In the genomic region with DNA sequence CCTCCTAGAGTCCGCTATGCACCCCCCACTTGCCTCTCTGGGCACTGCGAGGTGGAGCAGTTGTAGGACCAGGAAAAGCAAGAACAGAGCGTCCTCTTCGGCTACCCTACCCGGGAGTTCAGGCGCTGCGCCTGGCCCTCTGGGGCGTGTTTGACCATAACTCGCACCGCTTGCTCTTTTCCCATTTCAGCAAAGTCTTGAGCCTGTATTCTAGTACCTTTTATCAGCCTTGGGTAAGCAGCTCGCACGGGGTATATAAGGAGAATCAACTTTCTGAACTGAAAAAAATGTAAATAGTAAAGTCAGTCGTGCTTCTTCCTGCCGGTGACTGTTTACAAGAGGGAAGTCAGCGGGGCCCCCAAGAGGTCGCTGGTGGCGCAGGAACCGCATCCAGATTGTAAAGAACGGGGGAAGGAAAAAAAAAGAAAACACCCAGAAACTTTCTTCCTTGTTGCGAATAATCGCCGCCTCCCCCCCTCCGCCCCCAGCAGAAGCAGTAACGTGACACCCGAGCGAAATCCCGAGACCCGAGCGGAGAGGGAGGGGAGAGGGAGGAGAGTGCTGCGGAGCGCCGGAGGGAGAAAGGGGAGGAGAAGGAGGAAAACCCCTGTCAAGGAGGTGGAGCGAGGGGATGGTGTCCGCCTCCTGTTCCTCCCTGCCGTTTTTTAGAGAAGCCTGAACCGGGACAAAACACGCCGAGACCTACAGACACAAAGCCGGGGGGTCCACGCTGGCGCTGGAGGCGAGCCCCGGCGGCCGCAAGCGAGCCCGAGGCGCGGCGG, we compare ENCODE assay signal across 8 cellular contexts. TPM values are rescaled to one million over a fixed set of nuclear protein-coding genes. Genes with fewer than 3 reads are reported as not detected.
A peak's percentile ranks its signal among the peaks of the same experiment; 100 is the strongest.
DNase-seq lines count a peak whose midpoint lies in the region; ATAC-seq and TF ChIP-seq lines count a peak whose summit lies in the region.

A gene with protein sequence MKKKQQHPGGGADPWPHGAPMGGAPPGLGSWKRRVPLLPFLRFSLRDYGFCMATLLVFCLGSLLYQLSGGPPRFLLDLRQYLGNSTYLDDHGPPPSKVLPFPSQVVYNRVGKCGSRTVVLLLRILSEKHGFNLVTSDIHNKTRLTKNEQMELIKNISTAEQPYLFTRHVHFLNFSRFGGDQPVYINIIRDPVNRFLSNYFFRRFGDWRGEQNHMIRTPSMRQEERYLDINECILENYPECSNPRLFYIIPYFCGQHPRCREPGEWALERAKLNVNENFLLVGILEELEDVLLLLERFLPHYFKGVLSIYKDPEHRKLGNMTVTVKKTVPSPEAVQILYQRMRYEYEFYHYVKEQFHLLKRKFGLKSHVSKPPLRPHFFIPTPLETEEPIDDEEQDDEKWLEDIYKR (plus strand): TSS at position 668 of the 782 bp plus-strand sequence. CDS start 401 bp downstream, outside the sequence.

- no peaks in the 10 kb centered on the region for H3K9me3 Mint-ChIP-seq in activated naive CD8-positive, alpha-beta T cell treated with anti-CD3 and anti-CD28 coated beads, Interleukin-2, amount 50 U/mL, for 24 hours
- no peaks in the 10 kb centered on the region for H3K9me3 Mint-ChIP-seq in osteocyte (ENCODE audit: unreplicated experiment)

- H3K27me3 ChIP-seq in HUES6 (ENCODE audit: control insufficient read depth, insufficient read depth, low read length) (no peaks in the 10 kb centered on the region), SJCRH30 (no peaks in the 10 kb centered on the region), uterus (no peaks in the 10 kb centered on the region)

- peak; percentile 65 to 68 for TF ChIP-seq POLR2A in uterus (IDR thresholded peaks at IDR 0.05)

- peak within 1 kb of the TSS; percentile 85 for H3K9ac ChIP-seq in HUES6 (ENCODE audit: low read length)

- ATAC-seq in GM18502 (IDR thresholded peaks at IDR 0.05; ENCODE audit: poor library complexity, unreplicated experiment) (peak; percentile 57), Right ventricle myocardium superior (ENCODE audit: poor library complexity) (peak; percentile 90)
- ATAC-seq in activated naive CD8-positive, alpha-beta T cell treated with anti-CD3 and anti-CD28 coated beads, Interleukin-2, amount 50 U/mL, for 24 hours, result peak; percentile 38

- H3K4me3 ChIP-seq in AG04449 (ENCODE audit: low read depth, low read length), result peak within 1 kb of the TSS; percentile 78
- peak within 1 kb of the TSS; percentile 77 for H3K4me3 ChIP-seq in HUES6 (ENCODE audit: low read depth, low read length)
- H3K4me3 ChIP-seq in SJCRH30, result peak within 1 kb of the TSS; percentile 77
- H3K4me3 ChIP-seq in uterus, result peak within 1 kb of the TSS; percentile 63 to 78

- POLR2A ChIA-PET in AG04449 (lab: Yijun Ruan, JAX), result no interaction called here

- peak within 1 kb of the TSS; percentile 75 for H3K27ac Mint-ChIP-seq in activated naive CD8-positive, alpha-beta T cell treated with anti-CD3 and anti-CD28 coated beads, Interleukin-2, amount 50 U/mL, for 24 hours
- H3K27ac Mint-ChIP-seq in osteocyte (ENCODE audit: unreplicated experiment), result peak within 1 kb of the TSS; percentile 96

- intact Hi-C loops in Right ventricle myocardium superior (cut with DNase I) (loop anchor here (5.0 kb wide), 1 partner anchor 201 kb away; no protein-coding TSS in a partner anchor), uterus (cut with DNase I; ENCODE audit: low total_unique reads) (loop anchor here (5.0 kb wide), 1 partner anchor 201 kb away; no protein-coding TSS in a partner anchor)

- peaks cover 31% of the 10 kb centered on the region for H3K4me1 ChIP-seq in HUES6 (ENCODE audit: control insufficient read depth, insufficient read depth, low read length)
- H3K4me1 ChIP-seq in SJCRH30, result peaks cover 4% of the 10 kb centered on the region; the same call in 1 of the 2 replicates
- H3K4me1 ChIP-seq in uterus, result no peaks in the 10 kb centered on the region

- H3K27ac ChIP-seq in HUES6 (ENCODE audit: low read depth, low read length), result peak within 1 kb of the TSS; percentile 81; the same call in 1 of the 2 replicates
- H3K27ac ChIP-seq in SJCRH30, result peak within 1 kb of the TSS; percentile 51
- peak within 1 kb of the TSS; percentile 89 to 94 for H3K27ac ChIP-seq in uterus

- no peaks in the 10 kb centered on the region for H3K36me3 ChIP-seq in HUES6 (ENCODE audit: control insufficient read depth, insufficient read depth, low read length)
- H3K36me3 ChIP-seq in SJCRH30, result no peaks in the 10 kb centered on the region
- H3K36me3 ChIP-seq in uterus, result no peaks in the 10 kb centered on the region

- TF ChIP-seq CTCF in AG04449 (IDR thresholded peaks at IDR 0.05; ENCODE audit: insufficient read depth, low read length, missing control alignments) (peak; percentile 47), osteocyte (IDR thresholded peaks at IDR 0.05) (peak; percentile 59), uterus (IDR thresholded peaks at IDR 0.05) (peak; percentile 1 to 60 (median 40))

- DNase-seq in AG04449 (ENCODE audit: low read depth, low spot score), result peak; percentile 76
- peak; percentile 90 to 93 for DNase-seq in SJCRH30
- peak; percentile 57 for DNase-seq in activated naive CD8-positive, alpha-beta T cell treated with anti-CD3 and anti-CD28 coated beads, Interleukin-2, amount 50 U/mL, for 24 hours
- DNase-seq in Right ventricle myocardium superior, result peak; percentile 89
- DNase-seq in osteocyte (ENCODE audit: extremely low spot score, unreplicated experiment), result peak; percentile 95
- peak; percentile 88 to 93 for DNase-seq in uterus

- CTCF ChIA-PET in AG04449 (lab: Yijun Ruan, JAX), result interaction anchor here (1.2 to 1.5 kb wide), 4 partner anchors 169 to 223 kb away, joined by 3 to 4 read pairs (median 4); no protein-coding TSS in a partner anchor

- no peaks in the 10 kb centered on the region for H3K36me3 Mint-ChIP-seq in activated naive CD8-positive, alpha-beta T cell treated with anti-CD3 and anti-CD28 coated beads, Interleukin-2, amount 50 U/mL, for 24 hours (ENCODE audit: low read depth)
- H3K36me3 Mint-ChIP-seq in osteocyte (ENCODE audit: unreplicated experiment), result no peaks in the 10 kb centered on the region

- peak within 1 kb of the TSS; percentile 85 for H3K4me3 Mint-ChIP-seq in activated naive CD8-positive, alpha-beta T cell treated with anti-CD3 and anti-CD28 coated beads, Interleukin-2, amount 50 U/mL, for 24 hours
- H3K4me3 Mint-ChIP-seq in osteocyte (ENCODE audit: unreplicated experiment), result peak within 1 kb of the TSS; percentile 93

- H3K4me1 Mint-ChIP-seq in activated naive CD8-positive, alpha-beta T cell treated with anti-CD3 and anti-CD28 coated beads, Interleukin-2, amount 50 U/mL, for 24 hours, result peaks cover 23% of the 10 kb centered on the region
- H3K4me1 Mint-ChIP-seq in osteocyte (ENCODE audit: unreplicated experiment), result peaks cover 24% of the 10 kb centered on the region

- H3K9me3 ChIP-seq in HUES6 (ENCODE audit: control insufficient read depth, insufficient read depth, low read depth, low read length) (no peaks in the 10 kb centered on the region), SJCRH30 (replicated peaks) (no peaks in the 10 kb centered on the region), uterus (no peaks in the 10 kb centered on the region)

- H3K27me3 Mint-ChIP-seq in activated naive CD8-positive, alpha-beta T cell treated with anti-CD3 and anti-CD28 coated beads, Interleukin-2, amount 50 U/mL, for 24 hours, result peaks cover 44% of the 10 kb centered on the region
- H3K27me3 Mint-ChIP-seq in osteocyte (ENCODE audit: unreplicated experiment), result peaks cover 6% of the 10 kb centered on the region

RNA-seq across cellular contexts. Expression of the gene that starts here (rescaled TPM):
- 24.2 and 28.9 TPM in 2 replicates for total RNA-seq in SJCRH30 (2014; rRNA removed; shearing (Covaris generic))
- 3.9 TPM for total RNA-seq in Right ventricle myocardium superior
- total RNA-seq in osteocyte, result 15.7 and 16.1 TPM in 2 replicates
- total RNA-seq in uterus, result 10 to 100 TPM in 3 of 4 donors, 1 to 10 TPM in 1; 6.1 to 23.2 (median 17.2) TPM

Comparison
In these comparisons a context has a peak if more than half of its experiments do, and no peak if none do; other contexts are left out.
1. Peak in every context shown above with its lines: DNase-seq, ATAC-seq, H3K4me3 ChIP-seq and H3K27ac ChIP-seq.
2. ATAC-seq: peak in every context shown above with its lines; median percentile 90 in Right ventricle myocardium superior; 57 in GM18502; 38 in activated naive CD8-positive, alpha-beta T cell treated with anti-CD3 and anti-CD28 coated beads, Interleukin-2, amount 50 U/mL, for 24 hours.